ENCODE assay signal across 1 cellular context in the genomic region with DNA sequence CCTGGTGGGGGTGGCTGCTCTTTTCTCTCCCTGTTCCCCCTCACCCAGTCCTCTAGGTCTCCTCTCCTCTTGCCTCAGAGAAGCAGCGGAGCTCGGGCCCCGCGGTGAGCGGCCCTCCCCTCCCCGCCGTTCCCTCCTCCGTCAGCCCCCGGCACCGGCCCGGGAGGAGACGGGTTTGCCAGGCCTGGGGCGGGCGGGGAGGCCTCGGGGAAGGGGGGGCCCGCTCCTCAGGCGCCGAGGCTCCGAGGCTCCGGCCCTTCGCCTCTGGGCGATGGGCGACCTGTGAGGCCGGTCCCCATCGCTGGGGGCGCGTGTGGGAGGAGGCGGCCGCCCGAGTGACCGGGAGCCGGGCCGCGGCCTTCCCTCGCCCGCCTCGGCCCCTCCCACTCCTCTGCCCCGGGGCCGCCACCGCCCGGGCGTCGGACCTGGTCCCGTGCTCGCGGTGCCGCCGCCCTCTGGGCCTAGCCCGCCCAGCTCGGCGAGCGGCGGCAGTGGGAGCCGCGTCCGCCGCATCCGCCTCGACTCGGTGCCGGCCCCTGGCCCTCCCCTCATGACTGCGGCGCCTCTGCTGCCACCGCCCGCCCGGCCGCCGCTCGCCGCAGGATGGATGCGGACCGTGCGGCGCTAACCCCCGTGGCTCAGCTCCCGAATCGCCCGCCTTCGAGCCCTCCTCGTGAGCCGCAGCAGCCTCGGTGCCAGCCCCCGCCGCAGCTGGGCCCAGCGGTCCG.
TF ChIP-seq lines count a peak whose summit lies in the region.

No MANE protein-coding gene starts in this region.

TF ChIP-seq in K562, 482 proteins besides CTCF, POLR2A, EP300 and RAD21 (continues in another document):
- TF ChIP-seq ELF2 (CRISPR knock-in tag; IDR thresholded peaks at IDR 0.05) (no peak), ZEB2 (IDR thresholded peaks at IDR 0.05) (no peak), BRD4 (IDR thresholded peaks at IDR 0.05) (no peak), SOX6 (IDR thresholded peaks at IDR 0.05) (no peak), KDM4B (IDR thresholded peaks at IDR 0.05; ENCODE audit: borderline replicate concordance in 2 of 2, low read depth in 1 of 2) (no peak), ZNF766 (CRISPR knock-in tag; conservative IDR thresholded peaks at IDR 0.05) (no peak), BDP1 (IDR thresholded peaks at IDR 0.05; ENCODE audit: insufficient read depth, insufficient read length) (no peak), RBM14 (IDR thresholded peaks at IDR 0.05; ENCODE audit: borderline replicate concordance, insufficient read depth, low read depth, low read length) (no peak), CXXC5 (CRISPR knock-in tag; IDR thresholded peaks at IDR 0.05) (peak; percentile 70), DNMT1 (IDR thresholded peaks at IDR 0.05) (no peak), NONO (IDR thresholded peaks at IDR 0.05; ENCODE audit: low read depth in 2 of 2, low read length in 1 of 2) (peak; percentile 19 to 71; a peak in 2 of 4 replicates), GATAD2B (IDR thresholded peaks at IDR 0.05; ENCODE audit: borderline replicate concordance) (peak; percentile 75), ZZZ3 (IDR thresholded peaks at IDR 0.05) (no peak), RBFOX2 (IDR thresholded peaks at IDR 0.05; ENCODE audit: low read depth, low read length) (peak; percentile 47), GABPB2 (CRISPR knock-in tag; conservative IDR thresholded peaks at IDR 0.05) (no peak), ZFP36 (IDR thresholded peaks at IDR 0.05; ENCODE audit: low read depth, low read length, partially characterized antibody) (no peak), ZBTB8A (IDR thresholded peaks at IDR 0.05; ENCODE audit: partially characterized antibody) (no peak), CREBBP (IDR thresholded peaks at IDR 0.05; ENCODE audit: low read depth, low read length) (no peak), CHD2 (IDR thresholded peaks at IDR 0.05; ENCODE audit: low read depth, low read length) (no peak), ZNF217 (CRISPR knock-in tag; IDR thresholded peaks at IDR 0.05) (no peak), SRSF7 (optimal IDR thresholded peaks at IDR 0.05; ENCODE audit: low read depth, low read length) (no peak), ZNF3 (CRISPR knock-in tag; IDR thresholded peaks at IDR 0.05) (no peak), HMGN3 (IDR thresholded peaks at IDR 0.05; ENCODE audit: borderline replicate concordance, extremely low read depth, insufficient read length, low read depth, low read length) (peak; percentile 26), TGIF2 (CRISPR knock-in tag; IDR thresholded peaks at IDR 0.05) (0 out of 2 replicates have a peak, but pooled peaks have one; percentile 1), COPS2 (conservative IDR thresholded peaks at IDR 0.05) (no peak), CBFB (CRISPR knock-in tag; IDR thresholded peaks at IDR 0.05) (no peak)
- TF ChIP-seq, protein P1, sequence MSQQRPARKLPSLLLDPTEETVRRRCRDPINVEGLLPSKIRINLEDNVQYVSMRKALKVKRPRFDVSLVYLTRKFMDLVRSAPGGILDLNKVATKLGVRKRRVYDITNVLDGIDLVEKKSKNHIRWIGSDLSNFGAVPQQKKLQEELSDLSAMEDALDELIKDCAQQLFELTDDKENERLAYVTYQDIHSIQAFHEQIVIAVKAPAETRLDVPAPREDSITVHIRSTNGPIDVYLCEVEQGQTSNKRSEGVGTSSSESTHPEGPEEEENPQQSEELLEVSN (IDR thresholded peaks at IDR 0.05; ENCODE audit: borderline replicate concordance in 1 of 2, extremely low read depth in 1 of 2, insufficient read depth in 1 of 2, insufficient read length in 1 of 2, low read depth in 1 of 2, low read length in 1 of 2, poor library complexity in 1 of 2, severe bottlenecking in 1 of 2), result peak in 1 of 2 experiments; percentile 14
- TF ChIP-seq, protein P2, sequence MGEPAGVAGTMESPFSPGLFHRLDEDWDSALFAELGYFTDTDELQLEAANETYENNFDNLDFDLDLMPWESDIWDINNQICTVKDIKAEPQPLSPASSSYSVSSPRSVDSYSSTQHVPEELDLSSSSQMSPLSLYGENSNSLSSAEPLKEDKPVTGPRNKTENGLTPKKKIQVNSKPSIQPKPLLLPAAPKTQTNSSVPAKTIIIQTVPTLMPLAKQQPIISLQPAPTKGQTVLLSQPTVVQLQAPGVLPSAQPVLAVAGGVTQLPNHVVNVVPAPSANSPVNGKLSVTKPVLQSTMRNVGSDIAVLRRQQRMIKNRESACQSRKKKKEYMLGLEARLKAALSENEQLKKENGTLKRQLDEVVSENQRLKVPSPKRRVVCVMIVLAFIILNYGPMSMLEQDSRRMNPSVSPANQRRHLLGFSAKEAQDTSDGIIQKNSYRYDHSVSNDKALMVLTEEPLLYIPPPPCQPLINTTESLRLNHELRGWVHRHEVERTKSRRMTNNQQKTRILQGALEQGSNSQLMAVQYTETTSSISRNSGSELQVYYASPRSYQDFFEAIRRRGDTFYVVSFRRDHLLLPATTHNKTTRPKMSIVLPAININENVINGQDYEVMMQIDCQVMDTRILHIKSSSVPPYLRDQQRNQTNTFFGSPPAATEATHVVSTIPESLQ (CRISPR knock-in tag; IDR thresholded peaks at IDR 0.05), result no peak
- TF ChIP-seq, protein P3, sequence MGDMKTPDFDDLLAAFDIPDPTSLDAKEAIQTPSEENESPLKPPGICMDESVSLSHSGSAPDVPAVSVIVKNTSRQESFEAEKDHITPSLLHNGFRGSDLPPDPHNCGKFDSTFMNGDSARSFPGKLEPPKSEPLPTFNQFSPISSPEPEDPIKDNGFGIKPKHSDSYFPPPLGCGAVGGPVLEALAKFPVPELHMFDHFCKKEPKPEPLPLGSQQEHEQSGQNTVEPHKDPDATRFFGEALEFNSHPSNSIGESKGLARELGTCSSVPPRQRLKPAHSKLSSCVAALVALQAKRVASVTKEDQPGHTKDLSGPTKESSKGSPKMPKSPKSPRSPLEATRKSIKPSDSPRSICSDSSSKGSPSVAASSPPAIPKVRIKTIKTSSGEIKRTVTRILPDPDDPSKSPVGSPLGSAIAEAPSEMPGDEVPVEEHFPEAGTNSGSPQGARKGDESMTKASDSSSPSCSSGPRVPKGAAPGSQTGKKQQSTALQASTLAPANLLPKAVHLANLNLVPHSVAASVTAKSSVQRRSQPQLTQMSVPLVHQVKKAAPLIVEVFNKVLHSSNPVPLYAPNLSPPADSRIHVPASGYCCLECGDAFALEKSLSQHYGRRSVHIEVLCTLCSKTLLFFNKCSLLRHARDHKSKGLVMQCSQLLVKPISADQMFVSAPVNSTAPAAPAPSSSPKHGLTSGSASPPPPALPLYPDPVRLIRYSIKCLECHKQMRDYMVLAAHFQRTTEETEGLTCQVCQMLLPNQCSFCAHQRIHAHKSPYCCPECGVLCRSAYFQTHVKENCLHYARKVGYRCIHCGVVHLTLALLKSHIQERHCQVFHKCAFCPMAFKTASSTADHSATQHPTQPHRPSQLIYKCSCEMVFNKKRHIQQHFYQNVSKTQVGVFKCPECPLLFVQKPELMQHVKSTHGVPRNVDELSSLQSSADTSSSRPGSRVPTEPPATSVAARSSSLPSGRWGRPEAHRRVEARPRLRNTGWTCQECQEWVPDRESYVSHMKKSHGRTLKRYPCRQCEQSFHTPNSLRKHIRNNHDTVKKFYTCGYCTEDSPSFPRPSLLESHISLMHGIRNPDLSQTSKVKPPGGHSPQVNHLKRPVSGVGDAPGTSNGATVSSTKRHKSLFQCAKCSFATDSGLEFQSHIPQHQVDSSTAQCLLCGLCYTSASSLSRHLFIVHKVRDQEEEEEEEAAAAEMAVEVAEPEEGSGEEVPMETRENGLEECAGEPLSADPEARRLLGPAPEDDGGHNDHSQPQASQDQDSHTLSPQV (IDR thresholded peaks at IDR 0.05), result peak; percentile 43; the same call in 1 of the 2 replicates
- TF ChIP-seq, protein P4, sequence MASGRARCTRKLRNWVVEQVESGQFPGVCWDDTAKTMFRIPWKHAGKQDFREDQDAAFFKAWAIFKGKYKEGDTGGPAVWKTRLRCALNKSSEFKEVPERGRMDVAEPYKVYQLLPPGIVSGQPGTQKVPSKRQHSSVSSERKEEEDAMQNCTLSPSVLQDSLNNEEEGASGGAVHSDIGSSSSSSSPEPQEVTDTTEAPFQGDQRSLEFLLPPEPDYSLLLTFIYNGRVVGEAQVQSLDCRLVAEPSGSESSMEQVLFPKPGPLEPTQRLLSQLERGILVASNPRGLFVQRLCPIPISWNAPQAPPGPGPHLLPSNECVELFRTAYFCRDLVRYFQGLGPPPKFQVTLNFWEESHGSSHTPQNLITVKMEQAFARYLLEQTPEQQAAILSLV (tag; IDR thresholded peaks at IDR 0.05), result no peak
- TF ChIP-seq, protein P5, sequence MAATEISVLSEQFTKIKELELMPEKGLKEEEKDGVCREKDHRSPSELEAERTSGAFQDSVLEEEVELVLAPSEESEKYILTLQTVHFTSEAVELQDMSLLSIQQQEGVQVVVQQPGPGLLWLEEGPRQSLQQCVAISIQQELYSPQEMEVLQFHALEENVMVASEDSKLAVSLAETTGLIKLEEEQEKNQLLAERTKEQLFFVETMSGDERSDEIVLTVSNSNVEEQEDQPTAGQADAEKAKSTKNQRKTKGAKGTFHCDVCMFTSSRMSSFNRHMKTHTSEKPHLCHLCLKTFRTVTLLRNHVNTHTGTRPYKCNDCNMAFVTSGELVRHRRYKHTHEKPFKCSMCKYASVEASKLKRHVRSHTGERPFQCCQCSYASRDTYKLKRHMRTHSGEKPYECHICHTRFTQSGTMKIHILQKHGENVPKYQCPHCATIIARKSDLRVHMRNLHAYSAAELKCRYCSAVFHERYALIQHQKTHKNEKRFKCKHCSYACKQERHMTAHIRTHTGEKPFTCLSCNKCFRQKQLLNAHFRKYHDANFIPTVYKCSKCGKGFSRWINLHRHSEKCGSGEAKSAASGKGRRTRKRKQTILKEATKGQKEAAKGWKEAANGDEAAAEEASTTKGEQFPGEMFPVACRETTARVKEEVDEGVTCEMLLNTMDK (IDR thresholded peaks at IDR 0.05; ENCODE audit: borderline replicate concordance, insufficient read depth, low read depth, low read length, poor library complexity, severe bottlenecking), result no peak
- TF ChIP-seq, protein P6, sequence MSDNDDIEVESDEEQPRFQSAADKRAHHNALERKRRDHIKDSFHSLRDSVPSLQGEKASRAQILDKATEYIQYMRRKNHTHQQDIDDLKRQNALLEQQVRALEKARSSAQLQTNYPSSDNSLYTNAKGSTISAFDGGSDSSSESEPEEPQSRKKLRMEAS (CRISPR knock-in tag; IDR thresholded peaks at IDR 0.05), result peak; percentile 8; the same call in 1 of the 2 replicates
- TF ChIP-seq, protein P7, sequence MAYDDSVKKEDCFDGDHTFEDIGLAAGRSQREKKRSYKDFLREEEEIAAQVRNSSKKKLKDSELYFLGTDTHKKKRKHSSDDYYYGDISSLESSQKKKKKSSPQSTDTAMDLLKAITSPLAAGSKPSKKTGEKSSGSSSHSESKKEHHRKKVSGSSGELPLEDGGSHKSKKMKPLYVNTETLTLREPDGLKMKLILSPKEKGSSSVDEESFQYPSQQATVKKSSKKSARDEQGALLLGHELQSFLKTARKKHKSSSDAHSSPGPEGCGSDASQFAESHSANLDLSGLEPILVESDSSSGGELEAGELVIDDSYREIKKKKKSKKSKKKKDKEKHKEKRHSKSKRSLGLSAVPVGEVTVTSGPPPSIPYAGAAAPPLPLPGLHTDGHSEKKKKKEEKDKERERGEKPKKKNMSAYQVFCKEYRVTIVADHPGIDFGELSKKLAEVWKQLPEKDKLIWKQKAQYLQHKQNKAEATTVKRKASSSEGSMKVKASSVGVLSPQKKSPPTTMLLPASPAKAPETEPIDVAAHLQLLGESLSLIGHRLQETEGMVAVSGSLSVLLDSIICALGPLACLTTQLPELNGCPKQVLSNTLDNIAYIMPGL (CRISPR knock-in tag; IDR thresholded peaks at IDR 0.05), result peak; percentile 72; the same call in 1 of the 2 replicates
- TF ChIP-seq, protein P8, sequence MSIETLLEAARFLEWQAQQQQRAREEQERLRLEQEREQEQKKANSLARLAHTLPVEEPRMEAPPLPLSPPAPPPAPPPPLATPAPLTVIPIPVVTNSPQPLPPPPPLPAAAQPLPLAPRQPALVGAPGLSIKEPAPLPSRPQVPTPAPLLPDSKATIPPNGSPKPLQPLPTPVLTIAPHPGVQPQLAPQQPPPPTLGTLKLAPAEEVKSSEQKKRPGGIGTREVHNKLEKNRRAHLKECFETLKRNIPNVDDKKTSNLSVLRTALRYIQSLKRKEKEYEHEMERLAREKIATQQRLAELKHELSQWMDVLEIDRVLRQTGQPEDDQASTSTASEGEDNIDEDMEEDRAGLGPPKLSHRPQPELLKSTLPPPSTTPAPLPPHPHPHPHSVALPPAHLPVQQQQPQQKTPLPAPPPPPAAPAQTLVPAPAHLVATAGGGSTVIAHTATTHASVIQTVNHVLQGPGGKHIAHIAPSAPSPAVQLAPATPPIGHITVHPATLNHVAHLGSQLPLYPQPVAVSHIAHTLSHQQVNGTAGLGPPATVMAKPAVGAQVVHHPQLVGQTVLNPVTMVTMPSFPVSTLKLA (conservative IDR thresholded peaks at IDR 0.05), result 0 out of 4 replicates have a peak, but pooled peaks of 1 of the 2 experiments have one; percentile 14
- TF ChIP-seq, protein P9, sequence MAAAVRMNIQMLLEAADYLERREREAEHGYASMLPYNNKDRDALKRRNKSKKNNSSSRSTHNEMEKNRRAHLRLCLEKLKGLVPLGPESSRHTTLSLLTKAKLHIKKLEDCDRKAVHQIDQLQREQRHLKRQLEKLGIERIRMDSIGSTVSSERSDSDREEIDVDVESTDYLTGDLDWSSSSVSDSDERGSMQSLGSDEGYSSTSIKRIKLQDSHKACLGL (CRISPR knock-in tag; IDR thresholded peaks at IDR 0.05; ENCODE audit: borderline replicate concordance, poor library complexity, severe bottlenecking), result no peak
- TF ChIP-seq, protein P10, sequence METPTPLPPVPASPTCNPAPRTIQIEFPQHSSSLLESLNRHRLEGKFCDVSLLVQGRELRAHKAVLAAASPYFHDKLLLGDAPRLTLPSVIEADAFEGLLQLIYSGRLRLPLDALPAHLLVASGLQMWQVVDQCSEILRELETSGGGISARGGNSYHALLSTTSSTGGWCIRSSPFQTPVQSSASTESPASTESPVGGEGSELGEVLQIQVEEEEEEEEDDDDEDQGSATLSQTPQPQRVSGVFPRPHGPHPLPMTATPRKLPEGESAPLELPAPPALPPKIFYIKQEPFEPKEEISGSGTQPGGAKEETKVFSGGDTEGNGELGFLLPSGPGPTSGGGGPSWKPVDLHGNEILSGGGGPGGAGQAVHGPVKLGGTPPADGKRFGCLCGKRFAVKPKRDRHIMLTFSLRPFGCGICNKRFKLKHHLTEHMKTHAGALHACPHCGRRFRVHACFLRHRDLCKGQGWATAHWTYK (CRISPR knock-in tag; IDR thresholded peaks at IDR 0.05), result no peak
- TF ChIP-seq, protein P11, sequence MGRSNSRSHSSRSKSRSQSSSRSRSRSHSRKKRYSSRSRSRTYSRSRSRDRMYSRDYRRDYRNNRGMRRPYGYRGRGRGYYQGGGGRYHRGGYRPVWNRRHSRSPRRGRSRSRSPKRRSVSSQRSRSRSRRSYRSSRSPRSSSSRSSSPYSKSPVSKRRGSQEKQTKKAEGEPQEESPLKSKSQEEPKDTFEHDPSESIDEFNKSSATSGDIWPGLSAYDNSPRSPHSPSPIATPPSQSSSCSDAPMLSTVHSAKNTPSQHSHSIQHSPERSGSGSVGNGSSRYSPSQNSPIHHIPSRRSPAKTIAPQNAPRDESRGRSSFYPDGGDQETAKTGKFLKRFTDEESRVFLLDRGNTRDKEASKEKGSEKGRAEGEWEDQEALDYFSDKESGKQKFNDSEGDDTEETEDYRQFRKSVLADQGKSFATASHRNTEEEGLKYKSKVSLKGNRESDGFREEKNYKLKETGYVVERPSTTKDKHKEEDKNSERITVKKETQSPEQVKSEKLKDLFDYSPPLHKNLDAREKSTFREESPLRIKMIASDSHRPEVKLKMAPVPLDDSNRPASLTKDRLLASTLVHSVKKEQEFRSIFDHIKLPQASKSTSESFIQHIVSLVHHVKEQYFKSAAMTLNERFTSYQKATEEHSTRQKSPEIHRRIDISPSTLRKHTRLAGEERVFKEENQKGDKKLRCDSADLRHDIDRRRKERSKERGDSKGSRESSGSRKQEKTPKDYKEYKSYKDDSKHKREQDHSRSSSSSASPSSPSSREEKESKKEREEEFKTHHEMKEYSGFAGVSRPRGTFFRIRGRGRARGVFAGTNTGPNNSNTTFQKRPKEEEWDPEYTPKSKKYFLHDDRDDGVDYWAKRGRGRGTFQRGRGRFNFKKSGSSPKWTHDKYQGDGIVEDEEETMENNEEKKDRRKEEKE (IDR thresholded peaks at IDR 0.05; ENCODE audit: borderline replicate concordance in 1 of 2, control insufficient read depth in 1 of 2, low read depth in 2 of 2, low read length in 1 of 2), result no peak
